1 cellular context compared by ENCODE assay signal in the genomic region with DNA sequence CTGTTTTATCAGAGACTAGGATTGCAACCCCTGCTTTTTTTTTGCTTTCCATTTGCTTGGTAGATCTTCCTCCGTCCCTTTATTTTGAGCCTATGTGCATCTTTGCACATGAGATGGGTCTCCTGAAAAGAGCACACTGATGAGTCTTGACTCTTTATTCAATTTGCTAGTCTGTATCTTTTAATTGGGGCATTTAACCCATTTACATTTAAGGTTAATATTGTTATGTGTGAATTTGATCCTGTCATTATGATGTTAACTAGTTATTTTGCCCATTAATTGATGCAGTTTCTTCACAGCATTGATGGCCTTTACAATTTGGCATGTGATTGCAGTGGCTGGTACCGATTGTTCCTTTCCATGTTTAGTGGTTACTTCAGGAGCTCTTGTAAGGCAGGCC. TPM values are rescaled to one million over a fixed set of nuclear protein-coding genes. Genes with fewer than 3 reads are reported as not detected.
"Had no signal": no experiment of that assay in that cellular context is flagged by ENCODE, and none has a peak within 500 bp of the region (broad histone marks: within the 10 kb centered on the region; RNA-seq: fewer than 3 reads in every experiment).

No MANE protein-coding gene starts in this region.

RNA-seq across cellular contexts. Expression of gene ADGRV1, which starts 21.3 kb away (rescaled TPM):
- total RNA-seq: subcutaneous adipose tissue had no signal
